Comparison of ENCODE assay signal across 16 cellular contexts in the genomic region with DNA sequence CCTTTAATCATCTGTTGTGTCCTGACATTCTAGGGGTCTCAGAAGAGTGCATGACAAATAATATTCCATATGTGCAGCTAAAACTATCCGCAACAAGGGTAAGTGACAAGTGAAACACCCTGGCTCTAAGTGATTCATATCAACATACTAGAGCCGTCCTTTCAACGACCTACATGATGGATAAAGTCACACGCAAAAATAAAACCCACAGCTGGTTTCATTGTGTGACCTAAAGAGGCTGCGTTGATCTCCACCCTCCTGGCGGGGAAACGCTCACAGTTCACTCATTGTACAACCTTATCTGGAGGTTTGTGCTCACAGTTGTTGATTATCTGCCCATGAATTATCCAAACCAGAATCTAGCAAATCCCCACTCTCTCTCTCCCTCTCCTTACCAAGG.
DNase-seq lines count a peak whose midpoint lies in the region; ATAC-seq and TF ChIP-seq lines count a peak whose summit lies in the region.
"Had no signal": no experiment of that assay in that cellular context is flagged by ENCODE, and none has a peak within 500 bp of the region (broad histone marks: within the 10 kb centered on the region; RNA-seq: fewer than 3 reads in every experiment).

No MANE protein-coding gene starts in this region.

- no peak overlapping the region for H2BK12ac ChIP-seq in neuronal stem cell (ENCODE audit: low read length)

- H3K4ac ChIP-seq in neuronal stem cell (ENCODE audit: low read length), result no peak overlapping the region

- H4K91ac ChIP-seq in neuronal stem cell (ENCODE audit: low read depth, low read length, poor library complexity), result no peak overlapping the region

- H4K8ac ChIP-seq in neuronal stem cell (ENCODE audit: low read depth, low read length), result no peak overlapping the region

- H3K9me3 ChIP-seq in left ventricle myocardium inferior (replicated peaks) (no peaks in the 10 kb centered on the region), neuronal stem cell (replicated peaks in 1 of 2; ENCODE audit: control insufficient read depth in 2 of 2, insufficient read depth in 1 of 2, low read depth in 1 of 2, low read length in 2 of 2) (no peaks in the 10 kb centered on the region)
- H3K9me3 ChIP-seq: A549, Caco-2 had no signal

- WGBS in neuronal stem cell (ENCODE audit: extremely low coverage in 2 of 2, insufficient read length in 2 of 2, insufficient replicate concordance in 1 of 2), 2 donors, result no CpG with 5 or more reads among the region's 7 CpGs

- no peak for TF ChIP-seq CTCF in left ventricle myocardium inferior (IDR thresholded peaks at IDR 0.05; ENCODE audit: borderline replicate concordance)

- no peak for ATAC-seq in Right ventricle myocardium inferior
- ATAC-seq: A549; CD8-positive, alpha-beta T cell had no signal

- no peak overlapping the region for H2BK15ac ChIP-seq in neuronal stem cell (ENCODE audit: low read length)

- no peak overlapping the region for H2AK5ac ChIP-seq in neuronal stem cell (ENCODE audit: low read depth, low read length)

- H3K36me3 ChIP-seq in left ventricle myocardium inferior (no peaks in the 10 kb centered on the region), neuronal stem cell (replicated peaks in 1 of 2; ENCODE audit: control insufficient read depth in 2 of 2, insufficient read depth in 2 of 2, low read length in 2 of 2) (no peaks in the 10 kb centered on the region)
- H3K36me3 ChIP-seq: BLaER1 treated with 17β-estradiol and CSF1 and Interleukin-3, amounts not matched to agents 10 nM and 100 nM had no signal

- DNase-seq in DMS 273 (lab: John Stamatoyannopoulos, UW; ENCODE audit: unreplicated experiment) (peak; percentile 1), DMS 273 treated with DMSO at 0.1 percent for 48 hours (lab: John Stamatoyannopoulos, UW) (no peak), left ventricle myocardium inferior (no peak), Right ventricle myocardium inferior (ENCODE audit: missing footprints) (no peak), neuronal stem cell (ENCODE audit: low spot score) (no peak)
- DNase-seq: AML-193; Caco-2; Calu3; CD4-positive, alpha-beta T cell; CD8-positive, alpha-beta T cell; DMS79 treated with DMSO at 0.1 percent for 48 hours; GF-D8 had no signal

- no peak overlapping the region for H3K18ac ChIP-seq in neuronal stem cell (ENCODE audit: low read length)

- H3K23ac ChIP-seq in neuronal stem cell (ENCODE audit: low read depth, low read length, poor library complexity), result no peak overlapping the region

- no peak overlapping the region for H2BK5ac ChIP-seq in neuronal stem cell (ENCODE audit: low read length)

- intact Hi-C loops in left ventricle myocardium inferior (cut with micrococcal nuclease), result no loop called here
- intact Hi-C loops in Right ventricle myocardium inferior (cut with DNase I), result no loop called here

- H3K27ac ChIP-seq in left ventricle myocardium inferior (replicated peaks) (no peak overlapping the region), neuronal stem cell (replicated peaks; ENCODE audit: low read length) (no peak overlapping the region)
- H3K27ac ChIP-seq: 22Rv1; A549; BLaER1 treated with 17β-estradiol and CSF1 and Interleukin-3, amounts not matched to agents 10 nM and 100 nM; C4-2B had no signal

- no peaks in the 10 kb centered on the region for H3K27me3 ChIP-seq in left ventricle myocardium inferior (ENCODE audit: low read depth)
- no peaks in the 10 kb centered on the region for H3K27me3 ChIP-seq in neuronal stem cell (ENCODE audit: control insufficient read depth in 3 of 3, insufficient read depth in 3 of 3, low read depth in 1 of 3, low read length in 3 of 3)
- H3K27me3 ChIP-seq: BLaER1 treated with 17β-estradiol and CSF1 and Interleukin-3, amounts not matched to agents 10 nM and 100 nM had no signal

- H2BK120ac ChIP-seq in neuronal stem cell (ENCODE audit: low read depth, low read length), result no peak overlapping the region

- H2AFZ ChIP-seq in neuronal stem cell (ENCODE audit: low read length), result peak overlapping the region; percentile 26

- no peak overlapping the region for H3K9ac ChIP-seq in neuronal stem cell (ENCODE audit: low read depth, low read length, poor library complexity)
- H3K9ac ChIP-seq: BLaER1 treated with 17β-estradiol and CSF1 and Interleukin-3, amounts not matched to agents 10 nM and 100 nM had no signal

- H3K4me3 ChIP-seq in left ventricle myocardium inferior (peak overlapping the region; percentile 14), neuronal stem cell (ENCODE audit: low read length in 2 of 2) (no peak overlapping the region)
- H3K4me3 ChIP-seq: A549; BLaER1 treated with 17β-estradiol and CSF1 and Interleukin-3, amounts not matched to agents 10 nM and 100 nM had no signal

- H3K4me1 ChIP-seq in left ventricle myocardium inferior (peaks cover 5% of the 10 kb centered on the region), neuronal stem cell (ENCODE audit: control insufficient read depth in 2 of 2, insufficient read depth in 1 of 2, low read depth in 1 of 2, low read length in 2 of 2) (no peaks in the 10 kb centered on the region)
- H3K4me1 ChIP-seq: A549; BLaER1 treated with 17β-estradiol and CSF1 and Interleukin-3, amounts not matched to agents 10 nM and 100 nM; Caco-2 had no signal

- no peak overlapping the region for H3K14ac ChIP-seq in neuronal stem cell (ENCODE audit: low read length)

- H3K4me2 ChIP-seq in neuronal stem cell (ENCODE audit: insufficient read depth, low read length, poor library complexity, severe bottlenecking), result no peak overlapping the region
- H3K4me2 ChIP-seq: A549; BLaER1 treated with 17β-estradiol and CSF1 and Interleukin-3, amounts not matched to agents 10 nM and 100 nM had no signal

- no peaks in the 10 kb centered on the region for H3K79me1 ChIP-seq in neuronal stem cell (ENCODE audit: low read depth, low read length)
